In genomic region chr3:85922374-85922773, GRCh38 we compare ENCODE assay signal across 33 cellular contexts.
"Had no signal": no experiment of that assay in that cellular context is flagged by ENCODE, and none has a peak within 500 bp of the region (broad histone marks: within the 10 kb centered on the region; RNA-seq: fewer than 3 reads in every experiment).

No MANE protein-coding gene starts in this region.

- H3K27ac ChIP-seq: adrenal gland, ascending aorta, cardiac muscle cell, VCaP had no signal

- H3K36me3 ChIP-seq: adrenal gland, ascending aorta, cardiac muscle cell had no signal

- H3K4me1 ChIP-seq: adrenal gland, ascending aorta had no signal

- H3K9me3 ChIP-seq: adrenal gland, ascending aorta had no signal

- ATAC-seq: activated CD8-positive, alpha-beta T cell treated with anti-CD3 and anti-CD28 coated beads for 36 hours; activated naive CD4-positive, alpha-beta T cell treated with anti-CD3 and anti-CD28 coated beads, Interleukin-2, amount 50 U/mL, for 72 hours; activated T-cell treated with anti-CD3 and anti-CD28 coated beads, Interleukin-2, amount 50 U/mL, for 4 hours; activated T-cell treated with anti-CD3 and anti-CD28 coated beads, Interleukin-2, amount 50 U/mL, for 72 hours; activated T-helper 17 cell treated with anti-CD3 and anti-CD28 coated beads, Interleukin-2, amount 50 U/mL, for 72 hours had no signal

- H3K27me3 ChIP-seq: adrenal gland, ascending aorta, cardiac muscle cell had no signal

- H3K4me3 ChIP-seq: adrenal gland, ascending aorta, cardiac muscle cell had no signal

- FAIRE-seq: bronchial epithelial cell, TTC549 had no signal

- DNase-seq: activated B cell treated with CpG ODN at 0.5 μM for 24 hours; activated CD4-positive, alpha-beta memory T cell treated with anti-CD3 and anti-CD28 coated beads for 36 hours; activated CD4-positive, alpha-beta T cell treated with anti-CD3 and anti-CD28 coated beads for 4 hours; activated CD4-positive, alpha-beta T cell treated with anti-CD3 and anti-CD28 coated beads, Interleukin-2, amount 10 ng/mL, durations not matched to agents 24 days and 14 days; activated CD4-positive, alpha-beta T cell treated with anti-CD3 and anti-CD28 coated beads, Interleukin-2, amount 50 U/mL, for 1 hour; activated CD4-positive, alpha-beta T cell treated with anti-CD3 and anti-CD28 coated beads, Interleukin-2, amount 50 U/mL, for 4 hours; activated CD4-positive, CD25-positive, alpha-beta regulatory T cell treated with anti-CD3 and anti-CD28 coated beads, Interleukin-2, amount 50 U/mL, for 72 hours; activated CD8-positive, alpha-beta memory T cell treated with anti-CD3 and anti-CD28 coated beads, Interleukin-2, amount 50 U/mL, for 4 hours; activated CD8-positive, alpha-beta T cell treated with anti-CD3 and anti-CD28 coated beads for 36 hours; activated effector memory CD4-positive, alpha-beta T cell treated with anti-CD3 and anti-CD28 coated beads, Interleukin-2, amount 50 U/mL, for 16 hours; activated gamma-delta T cell treated with Interleukin-2 at 50 U/mL for 16 hours; activated naive CD4-positive, alpha-beta T cell; activated naive CD4-positive, alpha-beta T cell treated with anti-CD3 and anti-CD28 coated beads for 36 hours; activated naive CD4-positive, alpha-beta T cell treated with anti-CD3 and anti-CD28 coated beads, Interleukin-2, amount 50 U/mL, for 16 hours; activated naive CD8-positive, alpha-beta T cell treated with anti-CD3 and anti-CD28 coated beads for 36 hours; activated T-cell treated with anti-CD3 and anti-CD28 coated beads for 4 hours; activated T-cell treated with anti-CD3 and anti-CD28 coated beads, Interleukin-2, amount 50 U/mL, for 1 hour; activated T-cell treated with anti-CD3 and anti-CD28 coated beads, Interleukin-2, amount 50 U/mL, for 4 hours; activated T-cell treated with anti-CD3 and anti-CD28 coated beads, Interleukin-2, amount 50 U/mL, for 72 hours; adrenal gland; amniotic stem cell; caudate nucleus; cerebellar nuclear complex; T-helper 1 cell; T-helper 2 cell; T-helper 9 cell had no signal
